Comparison of ENCODE assay signal across 1 cellular context in the genomic region with DNA sequence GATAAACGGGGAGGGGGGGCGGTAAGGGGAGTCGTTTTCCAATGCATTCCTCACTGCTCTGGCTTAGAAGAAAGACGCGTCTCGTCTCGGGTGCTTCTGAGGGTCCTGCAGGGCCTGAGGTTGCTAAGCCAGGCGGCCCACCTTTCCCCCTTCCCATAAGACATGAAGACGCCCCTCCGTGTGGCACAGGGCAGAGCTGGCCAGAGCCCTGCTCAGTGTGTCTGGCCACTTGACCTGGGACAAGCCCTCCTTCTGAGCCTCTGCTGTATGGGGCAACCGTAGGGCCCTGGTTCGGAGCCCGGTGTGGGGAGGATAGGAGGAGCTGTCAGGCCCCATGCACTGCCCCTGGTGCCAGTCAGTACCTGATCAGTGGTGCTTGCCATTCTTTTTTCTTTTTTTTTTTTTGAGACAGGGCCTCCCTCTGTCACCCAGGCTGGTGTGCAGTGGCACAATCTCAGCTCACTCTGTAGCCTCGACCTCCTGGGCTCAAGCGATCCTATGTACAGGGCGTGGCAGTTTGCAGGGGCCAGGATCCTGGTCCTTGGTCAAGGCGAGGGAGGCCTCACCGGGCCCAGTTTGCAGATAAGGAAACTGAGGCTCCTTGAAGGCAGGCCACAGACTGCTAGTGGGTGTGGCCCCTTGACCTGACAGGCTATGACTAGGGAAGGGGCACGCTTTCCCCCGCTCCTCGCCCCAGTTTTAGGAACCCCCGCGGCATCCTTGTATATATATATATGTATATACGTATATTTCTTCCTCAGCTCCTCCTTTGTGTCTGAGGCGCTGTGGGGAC.
TF ChIP-seq lines count a peak whose summit lies in the region.

No MANE protein-coding gene starts in this region.

TF ChIP-seq in H1, 55 proteins besides CTCF, POLR2A, EP300 and RAD21 (continued from another document):
- TF ChIP-seq, protein P1, sequence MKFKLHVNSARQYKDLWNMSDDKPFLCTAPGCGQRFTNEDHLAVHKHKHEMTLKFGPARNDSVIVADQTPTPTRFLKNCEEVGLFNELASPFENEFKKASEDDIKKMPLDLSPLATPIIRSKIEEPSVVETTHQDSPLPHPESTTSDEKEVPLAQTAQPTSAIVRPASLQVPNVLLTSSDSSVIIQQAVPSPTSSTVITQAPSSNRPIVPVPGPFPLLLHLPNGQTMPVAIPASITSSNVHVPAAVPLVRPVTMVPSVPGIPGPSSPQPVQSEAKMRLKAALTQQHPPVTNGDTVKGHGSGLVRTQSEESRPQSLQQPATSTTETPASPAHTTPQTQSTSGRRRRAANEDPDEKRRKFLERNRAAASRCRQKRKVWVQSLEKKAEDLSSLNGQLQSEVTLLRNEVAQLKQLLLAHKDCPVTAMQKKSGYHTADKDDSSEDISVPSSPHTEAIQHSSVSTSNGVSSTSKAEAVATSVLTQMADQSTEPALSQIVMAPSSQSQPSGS (IDR thresholded peaks at IDR 0.05; ENCODE audit: low read length) = no peak
- TF ChIP-seq RXRA (IDR thresholded peaks at IDR 0.05; ENCODE audit: insufficient read depth, low read depth, low read length) (no peak), CBX8 (IDR thresholded peaks at IDR 0.05; ENCODE audit: borderline replicate concordance, low read depth, low read length) (no peak), E2F6 (IDR thresholded peaks at IDR 0.05) (no peak), SIRT6 (IDR thresholded peaks at IDR 0.05; ENCODE audit: low read length) (no peak), SP4 (IDR thresholded peaks at IDR 0.05; ENCODE audit: low read length) (no peak), CBX5 (IDR thresholded peaks at IDR 0.05; ENCODE audit: low read depth, low read length) (no peak), JUN (IDR thresholded peaks at IDR 0.05; ENCODE audit: low read depth, low read length) (no peak), NRF1 (IDR thresholded peaks at IDR 0.05; ENCODE audit: low read depth, low read length) (no peak), SRF (IDR thresholded peaks at IDR 0.05; ENCODE audit: low read depth, low read length) (no peak), SP2 (IDR thresholded peaks at IDR 0.05; ENCODE audit: low read length) (no peak), RBBP5 (IDR thresholded peaks at IDR 0.05; ENCODE audit: borderline replicate concordance, low read depth, low read length) (no peak), CTBP2 (IDR thresholded peaks at IDR 0.05; ENCODE audit: borderline replicate concordance, insufficient read depth, insufficient read length, low read length) (no peak), KDM1A (IDR thresholded peaks at IDR 0.05; ENCODE audit: borderline replicate concordance, low read length) (no peak), PHF8 (conservative IDR thresholded peaks at IDR 0.05; ENCODE audit: low read depth, low read length) (no peak), MAFK (IDR thresholded peaks at IDR 0.05; ENCODE audit: low read depth, low read length) (no peak), KDM4A (IDR thresholded peaks at IDR 0.05; ENCODE audit: low read depth, low read length, severe bottlenecking) (no peak), NANOG (IDR thresholded peaks at IDR 0.05; ENCODE audit: insufficient read depth, low read depth, low read length, poor library complexity, severe bottlenecking) (no peak)
- TF ChIP-seq, protein P2, sequence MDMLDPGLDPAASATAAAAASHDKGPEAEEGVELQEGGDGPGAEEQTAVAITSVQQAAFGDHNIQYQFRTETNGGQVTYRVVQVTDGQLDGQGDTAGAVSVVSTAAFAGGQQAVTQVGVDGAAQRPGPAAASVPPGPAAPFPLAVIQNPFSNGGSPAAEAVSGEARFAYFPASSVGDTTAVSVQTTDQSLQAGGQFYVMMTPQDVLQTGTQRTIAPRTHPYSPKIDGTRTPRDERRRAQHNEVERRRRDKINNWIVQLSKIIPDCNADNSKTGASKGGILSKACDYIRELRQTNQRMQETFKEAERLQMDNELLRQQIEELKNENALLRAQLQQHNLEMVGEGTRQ (IDR thresholded peaks at IDR 0.05; ENCODE audit: low read length) = no peak
